ENCODE assay signal across 23 cellular contexts in the genomic region with DNA sequence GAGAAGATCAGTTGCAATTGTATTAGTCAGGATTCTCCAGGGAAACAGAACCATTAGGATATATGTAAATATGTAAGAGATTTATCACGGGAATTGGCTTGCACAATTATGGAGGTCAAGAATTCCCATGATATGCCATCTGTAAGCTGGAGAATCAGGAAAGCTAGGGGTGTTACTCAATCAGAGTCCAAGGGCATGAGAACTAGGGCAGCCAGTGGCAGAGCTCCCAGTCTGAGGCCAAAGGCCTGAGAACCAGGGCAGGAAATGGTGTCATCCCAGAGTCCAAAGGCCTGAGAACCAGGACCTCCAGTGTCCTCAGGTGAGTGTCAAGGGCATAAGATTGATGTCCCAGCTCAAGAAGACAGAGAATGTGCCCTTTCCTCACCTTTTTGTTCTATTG. TPM values are rescaled to one million over a fixed set of nuclear protein-coding genes. Genes with fewer than 3 reads are reported as not detected.
A peak's percentile ranks its signal among the peaks of the same experiment; 100 is the strongest.
DNase-seq lines count a peak whose midpoint lies in the region; ATAC-seq and TF ChIP-seq lines count a peak whose summit lies in the region.
"Had no signal": no experiment of that assay in that cellular context is flagged by ENCODE, and none has a peak within 500 bp of the region (broad histone marks: within the 10 kb centered on the region; RNA-seq: fewer than 3 reads in every experiment).

No MANE protein-coding gene starts in this region.

- intact Hi-C loops in lower lobe of right lung (cut with DNase I): no loop called here

- H3K4me2 ChIP-seq in osteoblast (ENCODE audit: insufficient read depth, low read length): no peak overlapping the region
- H3K4me2 ChIP-seq: A549 had no signal

- no peaks in the 10 kb centered on the region for H3K27me3 ChIP-seq in osteoblast (ENCODE audit: insufficient read depth, low read length)
- H3K27me3 ChIP-seq in lower lobe of right lung (ENCODE audit: low read depth): no peaks in the 10 kb centered on the region
- H3K27me3 ChIP-seq: esophagus squamous epithelium, neutrophil, suprapubic skin, uterus had no signal

- H3K9me3 ChIP-seq in osteoblast (ENCODE audit: low read depth, low read length) (no peaks in the 10 kb centered on the region), lower lobe of right lung (no peaks in the 10 kb centered on the region)
- H3K9me3 ChIP-seq: A549, esophagus squamous epithelium, neutrophil, suprapubic skin, uterus had no signal

- H3K4me3 ChIP-seq in AG09309 (ENCODE audit: control insufficient read depth, low read depth, low read length) (no peak overlapping the region), osteoblast (ENCODE audit: insufficient read depth, low read length) (no peak overlapping the region), lower lobe of right lung (no peak overlapping the region)
- H3K4me3 ChIP-seq: A549, esophagus squamous epithelium, suprapubic skin, uterus had no signal

- DNase-seq in AG09309 (ENCODE audit: low read depth) (peak; percentile 27), M059J (ENCODE audit: low read depth) (peak; percentile 4), fibroblast of gingiva (ENCODE audit: low read depth) (peak; percentile 91), osteoblast (ENCODE audit: insufficient read length, low spot score, missing footprints) (peak; percentile 45), lower lobe of right lung (no peak)
- DNase-seq: activated naive CD4-positive, alpha-beta T cell treated with anti-CD3 and anti-CD28 coated beads, Interleukin-2, amount 50 U/mL, for 16 hours; activated T-cell treated with anti-CD3 and anti-CD28 coated beads, Interleukin-2, amount 50 U/mL, for 72 hours; effector CD8-positive, alpha-beta T cell; esophagus squamous epithelium; H9; left ventricle myocardium superior; NCI-H1436; NCI-H69; retina; uterus had no signal

- H4K20me1 ChIP-seq in osteoblast (ENCODE audit: insufficient read depth, low read length): no peaks in the 10 kb centered on the region

- peaks cover 7% of the 10 kb centered on the region for H3K4me1 ChIP-seq in osteoblast (ENCODE audit: insufficient read depth, low read length)
- no peaks in the 10 kb centered on the region for H3K4me1 ChIP-seq in lower lobe of right lung
- H3K4me1 ChIP-seq: A549, esophagus squamous epithelium, suprapubic skin, uterus had no signal

- H3K36me3 ChIP-seq in osteoblast (ENCODE audit: insufficient read depth, low read length) (no peaks in the 10 kb centered on the region), lower lobe of right lung (no peaks in the 10 kb centered on the region)
- H3K36me3 ChIP-seq: esophagus squamous epithelium, neutrophil, suprapubic skin, uterus had no signal

- no peak for TF ChIP-seq CTCF in AG09309 (IDR thresholded peaks at IDR 0.05; ENCODE audit: control insufficient read depth, insufficient read depth, low read depth, low read length, missing control alignments)
- TF ChIP-seq CTCF in osteoblast (IDR thresholded peaks at IDR 0.05; ENCODE audit: extremely low read depth, low read depth, low read length): no peak
- no peak for TF ChIP-seq CTCF in lower lobe of right lung (IDR thresholded peaks at IDR 0.05)

- H3K79me2 ChIP-seq in osteoblast (ENCODE audit: insufficient read depth, low read length): no peaks in the 10 kb centered on the region

- ATAC-seq in HG03442 (IDR thresholded peaks at IDR 0.05; ENCODE audit: unreplicated experiment): no peak
- no peak for ATAC-seq in lower lobe of right lung
- no peak for ATAC-seq in GM21529 (IDR thresholded peaks at IDR 0.05; ENCODE audit: unreplicated experiment)
- no peak for ATAC-seq in GM19324 (IDR thresholded peaks at IDR 0.05; ENCODE audit: low FRiP score, unreplicated experiment)
- ATAC-seq: activated CD4-positive, CD25-positive, alpha-beta regulatory T cell treated with anti-CD3 and anti-CD28 coated beads, Interleukin-2, amount 50 U/mL, for 24 hours; activated T-cell treated with anti-CD3 and anti-CD28 coated beads, Interleukin-2, amount 50 U/mL, for 72 hours; left ventricle myocardium superior had no signal

- peak overlapping the region; percentile 56 for H2AFZ ChIP-seq in osteoblast (ENCODE audit: low read length)

- H3K27ac ChIP-seq in osteoblast (ENCODE audit: low read depth, low read length) (peak overlapping the region; percentile 52), lower lobe of right lung (no peak overlapping the region)
- H3K27ac ChIP-seq: A549, esophagus squamous epithelium, neutrophil, suprapubic skin, uterus had no signal

RNA-seq across cellular contexts. Expression of gene ZNF740, which starts 35.1 kb away (rescaled TPM):
- 9.5 and 11.7 TPM in 2 replicates for total RNA-seq in M059J (2014; rRNA removed; shearing (Covaris generic))
- 14.7 and 19.5 TPM in 2 replicates for total RNA-seq in osteoblast
- 49.5 TPM for total RNA-seq in lower lobe of right lung

RNA-seq across cellular contexts. Expression of gene CSAD, which starts 35.3 kb away (rescaled TPM):
- 0.89 and 2.6 TPM in 2 replicates for total RNA-seq in M059J (2014; rRNA removed; shearing (Covaris generic))
- total RNA-seq in osteoblast: 9.1 and 9.4 TPM in 2 replicates
- 39.2 TPM for total RNA-seq in lower lobe of right lung

RNA-seq across cellular contexts. Expression of gene SOAT2, which starts 42.1 kb away (rescaled TPM):
- 0.22 TPM in 1 of 2 replicates, not detected in the other for total RNA-seq in M059J (2014; rRNA removed; shearing (Covaris generic))
- not detected in 2 replicates for total RNA-seq in osteoblast
- total RNA-seq in lower lobe of right lung: not detected
- total RNA-seq: chondrocyte, esophagus squamous epithelium, H9, suprapubic skin had no signal

RNA-seq across cellular contexts. Expression of gene IGFBP6, which starts 47.9 kb away (rescaled TPM):
- total RNA-seq in M059J (2014; rRNA removed; shearing (Covaris generic)): 318 and 394 TPM in 2 replicates
- total RNA-seq in osteoblast (431 and 577 TPM in 2 replicates), lower lobe of right lung (58.5 TPM)
